In the genomic region with DNA sequence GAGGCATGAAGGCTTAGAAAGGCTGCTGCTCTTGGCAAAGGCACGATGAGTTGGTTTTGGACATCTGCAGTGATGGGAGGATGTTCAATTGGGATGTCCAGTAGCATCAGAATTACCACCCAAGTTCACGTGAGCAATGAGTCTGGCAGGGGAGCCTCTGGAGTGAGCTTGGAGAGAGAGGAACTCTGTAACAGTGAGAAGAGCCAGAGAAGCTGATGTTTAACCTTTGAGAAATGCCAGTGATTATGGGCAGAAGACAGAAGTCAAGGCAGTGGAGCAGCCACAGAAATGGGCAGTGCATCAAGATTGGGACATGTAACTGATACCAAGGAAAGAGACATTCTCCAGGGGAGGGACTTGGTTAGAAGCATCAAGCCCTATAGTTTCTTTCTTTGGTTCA, we compare ENCODE assay signal across 30 cellular contexts.
"Had no signal": no experiment of that assay in that cellular context is flagged by ENCODE, and none has a peak within 500 bp of the region (broad histone marks: within the 10 kb centered on the region; RNA-seq: fewer than 3 reads in every experiment).

No MANE protein-coding gene starts in this region.

- DNase-seq: hypothalamus; immature natural killer cell; kidney; left colon; left lung; lower lobe of right lung; mammary epithelial cell; mesenchymal stem cell; naive B cell; natural killer cell; nephron progenitor cell; occipital lobe; right lobe of liver; stimulated activated CD4-positive, alpha-beta T cell treated with anti-CD3 and anti-CD28 coated beads, Interleukin-12 subunit alpha, Interleukin-12 subunit beta, amount 100 ng/mL, for 4 hours; stimulated activated CD4-positive, alpha-beta T cell treated with anti-CD3 and anti-CD28 coated beads, Interleukin-15, amount 100 ng/mL, for 24 hours; stimulated activated CD4-positive, alpha-beta T cell treated with anti-CD3 and anti-CD28 coated beads, Interleukin-2, amount 100 ng/mL, for 24 hours; stimulated activated CD4-positive, alpha-beta T cell treated with anti-CD3 and anti-CD28 coated beads, Interleukin-4, amount 100 ng/mL, for 1 hour; stimulated activated naive CD4-positive, alpha-beta T cell treated with Interleukin-2 at 50 U/mL for 16 hours; stimulated activated naive CD8-positive, alpha-beta T cell treated with anti-CD3 and anti-CD28 coated beads, Interleukin-15, amount 100 ng/mL, for 72 hours; substantia nigra; uterus had no signal

- H3K27ac ChIP-seq: left lung, lower lobe of right lung, neural progenitor cell, neutrophil, parathyroid adenoma, right lobe of liver, skin epidermis, tibial nerve, uterus had no signal

- FAIRE-seq: islet of Langerhans, kidney had no signal

- H3K27me3 ChIP-seq: left lung, neural progenitor cell, right atrium auricular region, right lobe of liver, tibial nerve, uterus had no signal

- H3K9ac ChIP-seq: neural progenitor cell, parathyroid adenoma had no signal

- H3K4me3 Mint-ChIP-seq: immature natural killer cell; mesothelial cell of epicardium; naive B cell; natural killer cell; nephron progenitor cell; neural progenitor cell; stimulated activated naive CD8-positive, alpha-beta T cell treated with anti-CD3 and anti-CD28 coated beads, Interleukin-15, amount 100 ng/mL, for 72 hours; type B pancreatic cell had no signal

- H3K9me3 Mint-ChIP-seq: immature natural killer cell; naive B cell; natural killer cell; nephron progenitor cell; neural progenitor cell; stimulated activated naive CD8-positive, alpha-beta T cell treated with anti-CD3 and anti-CD28 coated beads, Interleukin-15, amount 100 ng/mL, for 72 hours; type B pancreatic cell had no signal

- H3K4me2 ChIP-seq: neural progenitor cell had no signal

- H3K4me3 ChIP-seq: left lung, lower lobe of right lung, neural progenitor cell, right atrium auricular region, right lobe of liver, skin epidermis, tibial nerve, uterus had no signal

- H3K27me3 Mint-ChIP-seq: type B pancreatic cell had no signal

- H3K36me3 Mint-ChIP-seq: immature natural killer cell, mesothelial cell of epicardium, natural killer cell, neural progenitor cell, type B pancreatic cell had no signal

- H3K9me3 ChIP-seq: left lung, lower lobe of right lung, neutrophil, right atrium auricular region, right lobe of liver, tibial nerve, uterus had no signal

- H3K36me3 ChIP-seq: left lung, lower lobe of right lung, neural progenitor cell, neutrophil, right atrium auricular region, right lobe of liver, tibial nerve, uterus had no signal

- H2AFZ ChIP-seq: neural progenitor cell, parathyroid adenoma had no signal

- H3K79me2 ChIP-seq: parathyroid adenoma had no signal

- ATAC-seq: left colon; left lung; lower lobe of right lung; natural killer cell; right lobe of liver; stimulated activated naive CD8-positive, alpha-beta T cell treated with anti-CD3 and anti-CD28 coated beads, Interleukin-15, amount 100 ng/mL, for 72 hours had no signal

- H3K27ac Mint-ChIP-seq: immature natural killer cell; mesothelial cell of epicardium; natural killer cell; nephron progenitor cell; neural progenitor cell; stimulated activated naive CD8-positive, alpha-beta T cell treated with anti-CD3 and anti-CD28 coated beads, Interleukin-15, amount 100 ng/mL, for 72 hours; type B pancreatic cell had no signal
